Comparison of ENCODE assay signal across 29 cellular contexts in the genomic region with DNA sequence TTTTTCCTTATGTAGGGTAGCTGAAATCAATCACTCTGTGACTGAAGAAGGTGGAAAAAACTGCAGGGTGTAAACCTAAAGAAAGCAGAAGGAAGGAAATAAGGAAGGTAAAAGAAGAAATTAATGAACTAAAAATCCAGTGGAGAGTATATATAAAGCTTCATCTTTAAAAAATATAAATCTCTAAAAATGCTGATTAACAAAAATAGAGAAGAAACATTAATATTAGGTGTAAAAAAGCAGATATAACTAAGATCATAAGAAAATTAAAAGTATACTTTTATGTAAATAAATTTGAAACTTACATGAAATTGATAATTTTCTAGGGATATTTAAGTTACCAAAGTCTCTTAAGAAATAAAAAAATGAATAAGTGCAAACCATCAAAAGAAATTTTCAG.
"Had no signal": no experiment of that assay in that cellular context is flagged by ENCODE, and none has a peak within 500 bp of the region (broad histone marks: within the 10 kb centered on the region; RNA-seq: fewer than 3 reads in every experiment).

No MANE protein-coding gene starts in this region.

- H3K27me3 Mint-ChIP-seq: activated CD4-positive, alpha-beta T cell treated with anti-CD3 and anti-CD28 coated beads for 36 hours; activated CD4-positive, alpha-beta T cell treated with anti-CD3 and anti-CD28 coated beads, Interleukin-2, amount 10 ng/mL, durations not matched to agents 7 days and 5 days; activated naive CD4-positive, alpha-beta T cell treated with anti-CD3 and anti-CD28 coated beads, Interleukin-2, amount 50 U/mL, for 24 hours; activated T-cell treated with anti-CD3 and anti-CD28 coated beads, Interleukin-2, amount 50 U/mL, for 24 hours had no signal

- H3K27ac Mint-ChIP-seq: activated CD4-positive, alpha-beta T cell treated with anti-CD3 and anti-CD28 coated beads for 36 hours; activated CD4-positive, alpha-beta T cell treated with anti-CD3 and anti-CD28 coated beads, Interleukin-2, amount 10 ng/mL, durations not matched to agents 7 days and 5 days; activated CD8-positive, alpha-beta T cell treated with anti-CD3 and anti-CD28 coated beads, Interleukin-2, amount 10 ng/mL, durations not matched to agents 7 days and 5 days; activated naive CD4-positive, alpha-beta T cell treated with anti-CD3 and anti-CD28 coated beads, Interleukin-2, amount 50 U/mL, for 24 hours; activated T-cell treated with anti-CD3 and anti-CD28 coated beads, Interleukin-2, amount 50 U/mL, for 24 hours; activated T-helper 2 cell treated with anti-CD3 and anti-CD28 coated beads, Interferon-gamma antibody, Interleukin-2, Interleukin-4, amounts not matched to agents 10 μg/mL and 5 μg/mL and 100 μg/mL, durations not matched to agents 14 hours and 24 hours and 36 hours had no signal

- H3K27me3 ChIP-seq: adrenal gland, brain microvascular endothelial cell, MG63, Peyer's patch had no signal

- H3K36me3 ChIP-seq: adrenal gland, brain microvascular endothelial cell, MG63, Peyer's patch had no signal

- DNase-seq: activated CD4-positive, alpha-beta T cell treated with anti-CD3 and anti-CD28 coated beads for 36 hours; activated CD4-positive, alpha-beta T cell treated with anti-CD3 and anti-CD28 coated beads, Interleukin-2, amount 10 ng/mL, durations not matched to agents 7 days and 5 days; activated CD4-positive, alpha-beta T cell treated with anti-CD3 and anti-CD28 coated beads, Interleukin-2, amount 50 U/mL, for 48 hours; activated CD8-positive, alpha-beta T cell treated with anti-CD3 and anti-CD28 coated beads, Interleukin-2, amount 10 ng/mL, durations not matched to agents 7 days and 5 days; activated gamma-delta T cell; activated naive CD4-positive, alpha-beta T cell treated with Interleukin-2 at 50 U/mL for 16 hours; activated T-cell treated with anti-CD3 and anti-CD28 coated beads, Interleukin-2, amount 50 U/mL, for 24 hours; brain microvascular endothelial cell; central memory CD4-positive, alpha-beta T cell; Kasumi-1; KG1; MG63; NCI-H1048; NCI-H1105 treated with DMSO at 0.1 percent for 48 hours; NCI-H1436; NCI-H1694; NCI-H1930; NCI-H345; NCI-H524 treated with DMSO at 0.1 percent for 48 hours; Peyer's patch; SW 1271; T-helper 1 cell; T-helper 2 cell; T1000 had no signal

- H3K4me3 Mint-ChIP-seq: activated CD4-positive, alpha-beta T cell treated with anti-CD3 and anti-CD28 coated beads for 36 hours; activated CD4-positive, alpha-beta T cell treated with anti-CD3 and anti-CD28 coated beads, Interleukin-2, amount 10 ng/mL, durations not matched to agents 7 days and 5 days; activated CD8-positive, alpha-beta T cell treated with anti-CD3 and anti-CD28 coated beads, Interleukin-2, amount 10 ng/mL, durations not matched to agents 7 days and 5 days; activated naive CD4-positive, alpha-beta T cell treated with anti-CD3 and anti-CD28 coated beads, Interleukin-2, amount 50 U/mL, for 24 hours; activated T-cell treated with anti-CD3 and anti-CD28 coated beads, Interleukin-2, amount 50 U/mL, for 24 hours had no signal

- ATAC-seq: activated CD4-positive, alpha-beta T cell treated with anti-CD3 and anti-CD28 coated beads for 36 hours; activated CD8-positive, alpha-beta T cell treated with anti-CD3 and anti-CD28 coated beads, Interleukin-2, amount 10 ng/mL, durations not matched to agents 7 days and 5 days; Right ventricle myocardium inferior had no signal

- H3K9me3 ChIP-seq: adrenal gland, MG63, Peyer's patch had no signal

- H3K27ac ChIP-seq: adrenal gland, brain microvascular endothelial cell, Peyer's patch, RWPE1 had no signal

- H3K9me3 Mint-ChIP-seq: activated CD4-positive, alpha-beta T cell treated with anti-CD3 and anti-CD28 coated beads, Interleukin-2, amount 10 ng/mL, durations not matched to agents 7 days and 5 days; activated naive CD4-positive, alpha-beta T cell treated with anti-CD3 and anti-CD28 coated beads, Interleukin-2, amount 50 U/mL, for 24 hours; activated T-cell treated with anti-CD3 and anti-CD28 coated beads, Interleukin-2, amount 50 U/mL, for 24 hours; activated T-helper 2 cell treated with anti-CD3 and anti-CD28 coated beads, Interferon-gamma antibody, Interleukin-2, Interleukin-4, amounts not matched to agents 10 μg/mL and 5 μg/mL and 100 μg/mL, durations not matched to agents 14 hours and 24 hours and 36 hours had no signal

- H3K4me1 ChIP-seq: Peyer's patch had no signal

- H3K4me3 ChIP-seq: adrenal gland, MG63, Peyer's patch had no signal
